In the genomic region with DNA sequence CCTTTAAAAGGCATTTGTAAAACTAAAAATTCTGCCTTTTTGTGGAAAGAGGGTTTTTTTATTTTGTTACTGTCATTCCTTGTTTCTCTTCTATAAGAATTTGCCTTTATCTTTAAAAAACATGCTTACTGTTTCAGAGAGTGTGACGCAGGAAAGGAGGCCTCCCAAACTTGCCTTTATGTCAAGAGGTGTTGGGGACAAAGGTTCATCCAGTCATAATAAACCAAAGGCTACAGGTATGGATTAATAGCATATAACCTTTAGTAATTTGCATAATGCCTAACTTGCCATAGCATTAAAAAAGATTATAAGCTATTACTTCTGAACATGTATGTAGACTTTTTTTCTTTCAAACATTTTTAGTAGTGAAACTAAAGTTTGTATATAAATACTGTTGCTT, we compare ENCODE assay signal across 27 cellular contexts.
"Had no signal": no experiment of that assay in that cellular context is flagged by ENCODE, and none has a peak within 500 bp of the region (broad histone marks: within the 10 kb centered on the region; RNA-seq: fewer than 3 reads in every experiment).

No MANE protein-coding gene starts in this region.

- ATAC-seq: activated CD4-positive, CD25-positive, alpha-beta regulatory T cell treated with anti-CD3 and anti-CD28 coated beads, Interleukin-2, amount 50 U/mL, for 24 hours; activated CD8-positive, alpha-beta T cell treated with anti-CD3 and anti-CD28 coated beads, Interleukin-2, amount 10 ng/mL, durations not matched to agents 7 days and 5 days; SK-N-SH treated with all-trans-retinoic acid at 6 μM for 48 hours had no signal

- H3K4me1 ChIP-seq: Peyer's patch, SJSA1 had no signal

- H3K27me3 ChIP-seq: cardiac muscle cell, Peyer's patch, SJSA1 had no signal

- H3K4me1 Mint-ChIP-seq: brain had no signal

- H3K27ac ChIP-seq: cardiac muscle cell, Peyer's patch, RWPE1, SJSA1 had no signal

- H3K4me3 ChIP-seq: cardiac muscle cell, Peyer's patch, SJSA1 had no signal

- H3K27ac Mint-ChIP-seq: activated CD8-positive, alpha-beta T cell treated with anti-CD3 and anti-CD28 coated beads, Interleukin-2, amount 10 ng/mL, durations not matched to agents 7 days and 5 days; brain had no signal

- H3K27me3 Mint-ChIP-seq: brain had no signal

- FAIRE-seq: astrocyte had no signal

- H3K4me3 Mint-ChIP-seq: activated CD8-positive, alpha-beta T cell treated with anti-CD3 and anti-CD28 coated beads, Interleukin-2, amount 10 ng/mL, durations not matched to agents 7 days and 5 days; brain had no signal

- DNase-seq: activated CD4-positive, alpha-beta T cell treated with anti-CD3 and anti-CD28 coated beads for 4 hours; activated CD4-positive, alpha-beta T cell treated with anti-CD3 and anti-CD28 coated beads, Interleukin-2, amount 50 U/mL, for 4 hours; activated CD8-positive, alpha-beta memory T cell treated with anti-CD3 and anti-CD28 coated beads, Interleukin-2, amount 50 U/mL, for 48 hours; activated CD8-positive, alpha-beta T cell treated with anti-CD3 and anti-CD28 coated beads, Interleukin-2, amount 10 ng/mL, durations not matched to agents 7 days and 5 days; activated effector memory CD4-positive, alpha-beta T cell treated with anti-CD3 and anti-CD28 coated beads, Interleukin-2, amount 50 U/mL, for 16 hours; activated naive CD4-positive, alpha-beta T cell treated with Interleukin-2 at 50 U/mL for 16 hours; activated T-cell treated with anti-CD3 and anti-CD28 coated beads, Interleukin-2, amount 50 U/mL, for 1 hour; amygdala; Karpas-422; MM.1S; NCI-H1105; NCI-H1436; NCI-H1694 treated with DMSO at 0.1 percent for 48 hours; NCI-H2029 treated with DMSO at 0.1 percent for 48 hours; NCI-H510A treated with DMSO at 0.1 percent for 48 hours; NCI-H69; NK-92 treated with Interleukin-12 subunit alpha and Interleukin-12 subunit beta, amount 100 ng/mL, for 24 hours; Peyer's patch; Right ventricle myocardium superior; SW 1271 had no signal

- H3K36me3 ChIP-seq: cardiac muscle cell had no signal

- H3K9me3 ChIP-seq: Peyer's patch, SJSA1 had no signal
